In the genomic region with DNA sequence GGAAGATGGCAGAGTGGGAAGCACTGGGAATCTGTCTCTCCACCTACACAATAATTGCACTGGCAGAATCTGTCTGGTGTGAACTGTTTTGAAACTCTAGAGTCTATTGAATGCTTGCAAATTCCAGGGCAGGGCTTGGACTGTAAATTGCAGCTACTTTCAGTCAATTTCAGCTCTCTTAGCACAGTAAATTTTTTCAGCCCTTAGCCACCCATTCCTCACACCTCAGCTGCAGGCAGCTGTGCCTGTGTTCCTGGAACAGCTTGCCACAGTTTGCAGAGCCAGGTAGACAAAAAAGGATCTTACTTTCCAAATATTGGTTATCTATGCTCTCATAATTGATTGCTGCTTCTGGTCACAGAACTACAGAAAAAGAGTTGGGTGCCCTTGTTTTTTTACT, we compare ENCODE assay signal across 22 cellular contexts. TPM values are rescaled to one million over a fixed set of nuclear protein-coding genes. Genes with fewer than 3 reads are reported as not detected.
A peak's percentile ranks its signal among the peaks of the same experiment; 100 is the strongest.
DNase-seq lines count a peak whose midpoint lies in the region; ATAC-seq and TF ChIP-seq lines count a peak whose summit lies in the region.
"Had no signal": no experiment of that assay in that cellular context is flagged by ENCODE, and none has a peak within 500 bp of the region (broad histone marks: within the 10 kb centered on the region; RNA-seq: fewer than 3 reads in every experiment).

No MANE protein-coding gene starts in this region.

- no peaks in the 10 kb centered on the region for H4K20me1 ChIP-seq in H9 (ENCODE audit: control insufficient read depth, insufficient read depth, insufficient read length)
- H4K20me1 ChIP-seq in neural progenitor cell (ENCODE audit: low read depth) = no peaks in the 10 kb centered on the region
- H4K20me1 ChIP-seq: BLaER1 had no signal

- no peak overlapping the region for H4K5ac ChIP-seq in H9 (ENCODE audit: insufficient read length, low read depth, low read length)

- H4K8ac ChIP-seq in H9 (replicated peaks; ENCODE audit: insufficient read length, low read depth, low read length) = no peak overlapping the region

- H3K36me3 Mint-ChIP-seq in H9 (ENCODE audit: insufficient read depth in 1 of 3, low read depth in 3 of 3) (peaks cover 0 to 14% (median 9%) of the 10 kb centered on the region in 3 experiments; a peak in 5 of 7 replicates), neural progenitor cell (peaks cover 7% of the 10 kb centered on the region)

- H3K79me2 ChIP-seq in H9 (ENCODE audit: insufficient read depth, low read length) (no peaks in the 10 kb centered on the region), neural progenitor cell (ENCODE audit: low read depth) (no peaks in the 10 kb centered on the region)

- H4K91ac ChIP-seq in H9 (ENCODE audit: insufficient read length, low read depth, low read length) = no peak overlapping the region

- TF ChIP-seq CTCF in H9 (conservative IDR thresholded peaks at IDR 0.05) (no peak), dorsolateral prefrontal cortex (IDR thresholded peaks at IDR 0.05 in 54 of 56, conservative IDR thresholded peaks at IDR 0.05 in 2 of 56; ENCODE audit: low read depth in 1 of 56, partially characterized antibody in 56 of 56) (no peak), neural progenitor cell (IDR thresholded peaks at IDR 0.05) (no peak), testis (IDR thresholded peaks at IDR 0.05) (no peak), foreskin keratinocyte (conservative IDR thresholded peaks at IDR 0.05) (no peak), left ventricle myocardium inferior (IDR thresholded peaks at IDR 0.05; ENCODE audit: borderline replicate concordance) (no peak)

- H2BK12ac ChIP-seq in H9 (ENCODE audit: insufficient read length, low read depth, low read length) = no peak overlapping the region

- intact Hi-C loops in dorsolateral prefrontal cortex (cut with DNase I) = no loop called here
- intact Hi-C loops in testis (cut with DNase I; ENCODE audit: low total_unique reads) = no loop called here
- intact Hi-C loops in Right ventricle myocardium superior (cut with DNase I) = no loop called here
- intact Hi-C loops in left ventricle myocardium inferior (cut with micrococcal nuclease) = no loop called here

- no peak for DNase-seq in H9
- peak in 3 of 10 donors; percentile 37 to 48 (median 45) for DNase-seq in dorsolateral prefrontal cortex
- DNase-seq in neural progenitor cell (ENCODE audit: low spot score) = no peak
- no peak for DNase-seq in testis
- no peak for DNase-seq in foreskin keratinocyte
- DNase-seq in Right ventricle myocardium superior = no peak
- no peak for DNase-seq in left ventricle myocardium inferior
- DNase-seq: CD8-positive, alpha-beta T cell; DND-41; GF-D8; GOT3; HFFc6; MG63; NCI-H1092 treated with DMSO at 0.1 percent for 48 hours; NCI-H2107; NCI-H345; NCI-H526; SHP77 treated with DMSO at 0.1 percent for 48 hours had no signal

- H3K4ac ChIP-seq in H9 (ENCODE audit: low read depth, low read length) = no peak overlapping the region

- no peaks in the 10 kb centered on the region for H3K79me1 ChIP-seq in H9 (ENCODE audit: insufficient read depth, low read depth, low read length, poor library complexity, severe bottlenecking)

- H3K14ac ChIP-seq in H9 (ENCODE audit: insufficient read depth, low read length) = no peak overlapping the region

- no peaks in the 10 kb centered on the region for H3K23me2 ChIP-seq in H9 (ENCODE audit: insufficient read length, low read depth, low read length, poor library complexity, severe bottlenecking)

- ATAC-seq in foreskin keratinocyte (no peak), Right ventricle myocardium superior (ENCODE audit: poor library complexity) (no peak), HG02840 (IDR thresholded peaks at IDR 0.05; ENCODE audit: low FRiP score, unreplicated experiment) (no peak)
- ATAC-seq: CD8-positive, alpha-beta T cell; SK-N-SH treated with all-trans-retinoic acid at 6 μM for 48 hours had no signal

- H3K9me3 Mint-ChIP-seq in H9 = peaks cover 14% of the 10 kb centered on the region in 2 experiments
- peaks cover 11% of the 10 kb centered on the region for H3K9me3 Mint-ChIP-seq in neural progenitor cell

- no peak overlapping the region for H3K18ac ChIP-seq in H9 (ENCODE audit: insufficient read length, low read depth, low read length)

- H3K36me3 ChIP-seq in neural progenitor cell = no peaks in the 10 kb centered on the region
- H3K36me3 ChIP-seq in testis (ENCODE audit: low read depth, missing control alignments) = no peaks in the 10 kb centered on the region
- H3K36me3 ChIP-seq in left ventricle myocardium inferior = no peaks in the 10 kb centered on the region
- H3K36me3 ChIP-seq: BLaER1, MG63 had no signal

- H3K4me3 Mint-ChIP-seq in H9 (no peak overlapping the region), neural progenitor cell (no peak overlapping the region)
- H3K4me3 Mint-ChIP-seq: CD8-positive, alpha-beta T cell; HFFc6 had no signal

- no peak overlapping the region for H3K9ac ChIP-seq in H9 (ENCODE audit: extremely low read depth, insufficient read length, low read length)
- H3K9ac ChIP-seq in neural progenitor cell = no peak overlapping the region
- H3K9ac ChIP-seq: BLaER1 had no signal

- H3K56ac ChIP-seq in H9 (ENCODE audit: insufficient read length, low read depth, low read length) = no peak overlapping the region

- H3K4me1 ChIP-seq in H9 (ENCODE audit: insufficient read depth, low read length) (peaks cover 2% of the 10 kb centered on the region; the same call in 1 of the 2 replicates), neural progenitor cell (peaks cover 15% of the 10 kb centered on the region), testis (peaks cover 9% of the 10 kb centered on the region), foreskin keratinocyte (peaks cover 3% of the 10 kb centered on the region), left ventricle myocardium inferior (no peaks in the 10 kb centered on the region)
- H3K4me1 ChIP-seq: BLaER1 had no signal

- no peak for TF ChIP-seq POLR2A in testis (IDR thresholded peaks at IDR 0.05)

- H2AK5ac ChIP-seq in H9 (ENCODE audit: insufficient read length, low read length) = no peak overlapping the region

- no peak overlapping the region for H2BK20ac ChIP-seq in H9 (ENCODE audit: low read depth, low read length, poor library complexity, severe bottlenecking)

- H3K4me1 Mint-ChIP-seq in H9 = peaks cover 18 to 23% of the 10 kb centered on the region in 2 experiments
- H3K4me1 Mint-ChIP-seq in neural progenitor cell = peaks cover 8% of the 10 kb centered on the region

- H3K27me3 Mint-ChIP-seq in H9 (ENCODE audit: low read depth) (no peaks in the 10 kb centered on the region; the same call in 1 of the 2 replicates), neural progenitor cell (ENCODE audit: insufficient read depth, low read depth) (peaks cover 2% of the 10 kb centered on the region)

- no peaks in the 10 kb centered on the region for H3K9me3 ChIP-seq in H9 (ENCODE audit: control insufficient read depth, low read depth, low read length)
- peaks cover 5% of the 10 kb centered on the region for H3K9me3 ChIP-seq in neural progenitor cell (ENCODE audit: low read depth)
- H3K9me3 ChIP-seq in testis = no peaks in the 10 kb centered on the region
- peaks cover 16% of the 10 kb centered on the region for H3K9me3 ChIP-seq in left ventricle myocardium inferior (replicated peaks)

- no peaks in the 10 kb centered on the region for H3K27me3 ChIP-seq in H9 (ENCODE audit: insufficient read depth, low read length)
- H3K27me3 ChIP-seq in dorsolateral prefrontal cortex = no peaks in the 10 kb centered on the region
- no peaks in the 10 kb centered on the region for H3K27me3 ChIP-seq in neural progenitor cell
- no peaks in the 10 kb centered on the region for H3K27me3 ChIP-seq in testis
- no peaks in the 10 kb centered on the region for H3K27me3 ChIP-seq in foreskin keratinocyte
- no peaks in the 10 kb centered on the region for H3K27me3 ChIP-seq in left ventricle myocardium inferior (ENCODE audit: low read depth)
- H3K27me3 ChIP-seq: BLaER1, MG63 had no signal

- H3T11ph ChIP-seq in H9 (ENCODE audit: low read length) = no peak overlapping the region

- H3F3A ChIP-seq in neural progenitor cell (ENCODE audit: low read depth) = peaks cover 15% of the 10 kb centered on the region

- H3K27ac ChIP-seq in H9 (ENCODE audit: insufficient read length, low read depth, low read length) (no peak overlapping the region), dorsolateral prefrontal cortex (peak overlapping the region in 33 of 59 donors; percentile 4 to 80 (median 57)), neural progenitor cell (peak overlapping the region; percentile 42), testis (peak overlapping the region; percentile 36 to 46), foreskin keratinocyte (no peak overlapping the region), left ventricle myocardium inferior (replicated peaks) (no peak overlapping the region)
- H3K27ac ChIP-seq: BLaER1 had no signal

- H2BK15ac ChIP-seq in H9 (ENCODE audit: low read depth, low read length) = no peak overlapping the region

- no peak overlapping the region for H3K4me2 ChIP-seq in H9 (ENCODE audit: insufficient read depth, insufficient read length, low read length)
- H3K4me2 ChIP-seq in neural progenitor cell = no peak overlapping the region
- H3K4me2 ChIP-seq: BLaER1 had no signal

- no peak overlapping the region for H3K23ac ChIP-seq in H9 (ENCODE audit: insufficient read length, low read depth, low read length)

- no peak overlapping the region for H2BK5ac ChIP-seq in H9 (ENCODE audit: insufficient read length, low read length)

- H3K4me3 ChIP-seq in dorsolateral prefrontal cortex (no peak overlapping the region), neural progenitor cell (no peak overlapping the region), testis (no peak overlapping the region), left ventricle myocardium inferior (no peak overlapping the region)
- H3K4me3 ChIP-seq: BLaER1, MG63 had no signal

- H3K27ac Mint-ChIP-seq in H9 (peak overlapping the region; percentile 5 to 34 (median 31); a peak in 4 of 7 replicates), neural progenitor cell (no peak overlapping the region)
- H3K27ac Mint-ChIP-seq: CD8-positive, alpha-beta T cell; HFFc6 had no signal

- H2BK120ac ChIP-seq in H9 (ENCODE audit: low read depth, low read length, poor library complexity, severe bottlenecking) = no peak overlapping the region

- H2AFZ ChIP-seq in H9 (ENCODE audit: low read length) = no peak overlapping the region
- peak overlapping the region; percentile 44 for H2AFZ ChIP-seq in neural progenitor cell (replicated peaks)

RNA-seq across cellular contexts. Expression of gene MMP19, which starts 33.4 kb away (rescaled TPM):
- 1.7 and 2.4 TPM in 2 replicates for total RNA-seq in H9 (2021)
- total RNA-seq in dorsolateral prefrontal cortex = 1 to 10 TPM in 9 of 120 experiments, under 1 TPM in 32, not detected in 79; 0.14 to 4.6 (median 0.50) TPM
- 0.13 and 0.28 TPM in 2 replicates for total RNA-seq in neural progenitor cell (ENCODE audit: low replicate concordance)
- total RNA-seq in testis = 1 to 10 TPM; 1.3 TPM
- polyA plus RNA-seq in testis (ENCODE audit: insufficient read depth, low read depth, low replicate concordance) = 6.5 TPM
- total RNA-seq in foreskin keratinocyte = 5.2 and 6.3 TPM in 2 replicates
- 4.9 and 5.9 TPM in 2 replicates for polyA plus RNA-seq in foreskin keratinocyte
- total RNA-seq in Right ventricle myocardium superior = 3.4 TPM
- total RNA-seq in left ventricle myocardium inferior = 2.2 TPM
- total RNA-seq: CD8-positive, alpha-beta T cell; OCI-LY7 had no signal

RNA-seq across cellular contexts. Expression of gene DNAJC14, which starts 46.7 kb away (rescaled TPM):
- 33.7 and 37.1 TPM in 2 replicates for total RNA-seq in H9 (2021)
- 10 to 100 TPM; 16.1 to 31.4 (median 24.8) TPM for total RNA-seq in dorsolateral prefrontal cortex
- 29.9 and 39.9 TPM in 2 replicates for total RNA-seq in neural progenitor cell (ENCODE audit: low replicate concordance)
- 10 to 100 TPM; 74.6 to 75.4 TPM for total RNA-seq in testis
- 67.6 TPM for polyA plus RNA-seq in testis (ENCODE audit: insufficient read depth, low read depth, low replicate concordance)
- total RNA-seq in foreskin keratinocyte = 29.1 TPM in 2 replicates
- 13.9 and 16.8 TPM in 2 replicates for polyA plus RNA-seq in foreskin keratinocyte
- total RNA-seq in Right ventricle myocardium superior = 17.2 TPM
- 18.6 TPM for total RNA-seq in left ventricle myocardium inferior

RNA-seq across cellular contexts. Expression of gene PYM1, which starts 51.6 kb away (rescaled TPM):
- total RNA-seq in H9 (2021) (58.1 and 58.9 TPM in 2 replicates), dorsolateral prefrontal cortex (10 to 100 TPM in 118 of 120 experiments, 1 to 10 TPM in 2; 9.6 to 27.3 (median 17.6) TPM), neural progenitor cell (ENCODE audit: low replicate concordance) (44.6 and 72.5 TPM in 2 replicates), testis (10 to 100 TPM; 51.8 to 71.3 TPM), foreskin keratinocyte (42.0 and 44.5 TPM in 2 replicates), Right ventricle myocardium superior (14.3 TPM), left ventricle myocardium inferior (14.8 TPM)
- polyA plus RNA-seq in testis (ENCODE audit: insufficient read depth, low read depth, low replicate concordance) (51.6 TPM), foreskin keratinocyte (51.3 and 55.4 TPM in 2 replicates)

RNA-seq across cellular contexts. Expression of gene DGKA, which starts 54.9 kb away (rescaled TPM):
- total RNA-seq in H9 (2021) (24.1 and 25.9 TPM in 2 replicates), dorsolateral prefrontal cortex (10 to 100 TPM; 23.7 to 83.8 (median 48.3) TPM), neural progenitor cell (ENCODE audit: low replicate concordance) (24.1 and 27.0 TPM in 2 replicates), testis (10 to 100 TPM; 28.9 to 40.4 TPM), foreskin keratinocyte (252 and 284 TPM in 2 replicates), Right ventricle myocardium superior (9.5 TPM), left ventricle myocardium inferior (6.5 TPM)
- polyA plus RNA-seq in testis (ENCODE audit: insufficient read depth, low read depth, low replicate concordance) (40.3 TPM), foreskin keratinocyte (214 and 218 TPM in 2 replicates)

RNA-seq across cellular contexts. Expression of gene ORMDL2, which starts 58.3 kb away (rescaled TPM):
- total RNA-seq in H9 (2021) (51.3 and 53.1 TPM in 2 replicates), dorsolateral prefrontal cortex (10 to 100 TPM in 89 of 120 experiments, 1 to 10 TPM in 31; 5.9 to 21.8 (median 11.6) TPM), neural progenitor cell (ENCODE audit: low replicate concordance) (12.5 and 16.0 TPM in 2 replicates), testis (10 to 100 TPM; 16.2 to 18.6 TPM), foreskin keratinocyte (85.9 and 103 TPM in 2 replicates), Right ventricle myocardium superior (11.6 TPM), left ventricle myocardium inferior (13.3 TPM)
- polyA plus RNA-seq in testis (ENCODE audit: insufficient read depth, low read depth, low replicate concordance) (82.4 TPM), foreskin keratinocyte (142 and 154 TPM in 2 replicates)

Comparison
In these comparisons a context has a peak if more than half of its experiments do, and no peak if none do; other contexts are left out.
1. H3K27ac ChIP-seq: peak in dorsolateral prefrontal cortex (33 of 59), neural progenitor cell (single experiment) and testis (2 of 2); none in H9 (single experiment), foreskin keratinocyte (single experiment) and left ventricle myocardium inferior (single experiment).